22 cellular contexts compared by ENCODE assay signal in the genomic region with DNA sequence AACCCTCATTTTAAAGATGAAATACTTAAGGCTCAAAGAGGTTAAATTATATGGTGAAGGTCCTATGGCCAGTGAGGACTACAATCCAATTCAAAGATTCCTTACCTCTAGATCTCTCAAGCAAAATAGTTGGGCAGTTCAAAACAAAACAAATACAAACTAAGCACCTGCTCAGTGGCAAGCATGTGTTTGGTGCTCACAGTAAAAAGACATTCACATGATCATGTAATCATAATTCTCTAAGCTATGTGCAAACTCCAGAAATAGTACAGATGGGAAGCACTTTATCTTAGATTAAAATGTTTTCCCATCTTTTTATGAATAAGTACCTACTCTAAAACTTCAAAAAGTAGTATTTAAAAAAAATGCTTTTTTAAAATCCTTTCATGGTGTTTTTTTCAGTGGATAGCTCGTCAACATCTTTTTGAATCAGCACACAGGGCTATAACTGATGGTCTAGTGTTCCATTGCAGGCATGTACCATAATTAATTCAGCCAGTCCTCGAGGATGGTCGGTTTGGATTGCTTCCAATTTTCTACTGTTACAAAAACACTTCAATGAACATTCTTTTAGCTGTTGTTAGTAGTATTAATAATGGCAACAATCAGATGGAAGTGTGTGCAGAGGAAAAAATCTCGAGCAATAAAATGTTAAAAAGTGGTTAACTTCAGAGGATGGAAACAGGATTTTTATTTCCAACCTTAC. TPM values are rescaled to one million over a fixed set of nuclear protein-coding genes. Genes with fewer than 3 reads are reported as not detected.
DNase-seq lines count a peak whose midpoint lies in the region; FAIRE-seq and TF ChIP-seq lines count a peak whose summit lies in the region.
"Had no signal": no experiment of that assay in that cellular context is flagged by ENCODE, and none has a peak within 500 bp of the region (broad histone marks: within the 10 kb centered on the region; RNA-seq: fewer than 3 reads in every experiment).

No MANE protein-coding gene starts in this region.

- 0 out of 4 replicates have a peak, but pooled peaks cover 0 to 3% of the 10 kb centered on the region in 2 experiments for H3K9me3 ChIP-seq in H1 (ENCODE audit: insufficient read depth in 2 of 2, low read depth in 1 of 2, low read length in 1 of 2)
- H3K9me3 ChIP-seq: Caco-2, testis had no signal

- peaks cover 0 to 4% (median 0%) of the 10 kb centered on the region in 4 experiments; a peak in 1 of 7 replicates for H3K4me1 ChIP-seq in H1 (replicated peaks in 1 of 4; ENCODE audit: control insufficient read depth in 3 of 4, insufficient read depth in 4 of 4, low read length in 3 of 4)
- H3K4me1 ChIP-seq: Caco-2, foreskin keratinocyte, testis had no signal

- H4K5ac ChIP-seq in H1 (ENCODE audit: insufficient read length, low read depth, low read length): no peak overlapping the region

- no peak overlapping the region for H4K8ac ChIP-seq in H1 (ENCODE audit: extremely low read depth, insufficient read depth, low read length)

- no peak overlapping the region for H3K56ac ChIP-seq in H1 (replicated peaks; ENCODE audit: insufficient read length, low read depth, low read length)

- no peak overlapping the region for H3K9ac ChIP-seq in H1 (replicated peaks in 1 of 4; ENCODE audit: extremely low read depth in 1 of 4, low read depth in 3 of 4, low read length in 3 of 4)

- CTCF ChIA-PET in H1 (lab: Charles Lee; ENCODE audit: partially characterized antibody): no interaction called here

- no peak overlapping the region for H4K91ac ChIP-seq in H1 (replicated peaks; ENCODE audit: insufficient read length, low read length)

- H3K23ac ChIP-seq in H1 (ENCODE audit: insufficient read length): no peak overlapping the region

- H3K4me2 ChIP-seq in H1 (ENCODE audit: insufficient read depth in 1 of 2, low read depth in 2 of 2, low read length in 2 of 2): no peak overlapping the region

- H3K27ac ChIP-seq in H1 (ENCODE audit: low read depth, low read length): no peak overlapping the region
- H3K27ac ChIP-seq: foreskin keratinocyte, RWPE1, testis had no signal

- no peak overlapping the region for H2BK12ac ChIP-seq in H1 (ENCODE audit: low read depth, low read length)

- POLR2A ChIA-PET in H1 (lab: Charles Lee; ENCODE audit: partially characterized antibody): interaction anchor here (0.6 to 1.5 kb wide), 2 partner anchors 22 to 74 kb away, joined by 3 to 5 read pairs; no protein-coding TSS in a partner anchor

- no peaks in the 10 kb centered on the region; the same call in 1 of the 2 replicates for H3K79me1 ChIP-seq in H1 (ENCODE audit: low read depth, low read length)

- TF ChIP-seq CTCF in D721Med (IDR thresholded peaks at IDR 0.05; ENCODE audit: insufficient read depth, missing control alignments) (no peak), H1 (IDR thresholded peaks at IDR 0.05; ENCODE audit: control extremely low read depth in 1 of 3, insufficient read depth in 1 of 3, low read depth in 1 of 3, low read length in 3 of 3) (no peak)

- no peak overlapping the region for H3K4ac ChIP-seq in H1 (replicated peaks; ENCODE audit: insufficient read length, low read depth, low read length)

- DNase-seq in D721Med (ENCODE audit: insufficient read length, low spot score) (no peak), M059J (ENCODE audit: low read depth) (peak; percentile 10), NCI-H748 (lab: John Stamatoyannopoulos, UW; ENCODE audit: unreplicated experiment) (peak; percentile 84), H1 (ENCODE audit: low read depth in 1 of 2, low spot score in 2 of 2) (no peak), NCI-H2029 treated with DMSO at 0.1 percent for 48 hours (lab: John Stamatoyannopoulos, UW) (no peak), GM19238 (ENCODE audit: insufficient read length, low spot score) (no peak), inferior parietal cortex (ENCODE audit: extremely low spot score) (no peak), HUDEP-2 (lab: John Stamatoyannopoulos, UW; ENCODE audit: unreplicated experiment in 76 of 76) (no peak)
- DNase-seq: activated CD4-positive, alpha-beta T cell treated with anti-CD3 and anti-CD28 coated beads, Interleukin-2, amount 10 ng/mL, durations not matched to agents 7 days and 5 days; activated naive CD4-positive, alpha-beta T cell treated with Interleukin-2 at 50 U/mL for 16 hours; Caco-2; foreskin keratinocyte; GF-D8; HFFc6; Karpas-422; left colon; midbrain; NCI-H146; stimulated activated CD4-positive, alpha-beta T cell treated with anti-CD3 and anti-CD28 coated beads, Interleukin-12 subunit alpha, Interleukin-12 subunit beta, amount 100 ng/mL, for 4 hours; testis had no signal

- no peak overlapping the region for H2BK5ac ChIP-seq in H1 (ENCODE audit: low read depth, low read length)

- FAIRE-seq in D721Med (lab: Jason Lieb, UNC): peak; percentile 29
- FAIRE-seq in H1 (lab: Jason Lieb, UNC): peak; percentile 32
- FAIRE-seq: GM12878 had no signal

- no peaks in the 10 kb centered on the region; a peak in 1 of 8 replicates for H3K36me3 ChIP-seq in H1 (ENCODE audit: control insufficient read depth in 2 of 4, insufficient read depth in 4 of 4, low read length in 3 of 4)

- TF ChIP-seq EP300 in H1 (IDR thresholded peaks at IDR 0.05; ENCODE audit: borderline replicate concordance in 1 of 2, low read depth in 2 of 2, low read length in 2 of 2): no peak

- H3K4me3 ChIP-seq in H1 (ENCODE audit: extremely low read depth in 1 of 4, insufficient read depth in 2 of 4, low read depth in 3 of 4, low read length in 4 of 4): no peak overlapping the region
- H3K4me3 ChIP-seq: GM12878, testis had no signal

- H3K27me3 ChIP-seq in H1 (replicated peaks in 1 of 4; ENCODE audit: control insufficient read depth in 3 of 4, extremely low read depth in 1 of 4, insufficient read depth in 3 of 4, low read length in 3 of 4): no peaks in the 10 kb centered on the region
- H3K27me3 ChIP-seq: foreskin keratinocyte, testis had no signal

- TF ChIP-seq RAD21 in H1 (IDR thresholded peaks at IDR 0.05 in 1 of 2, conservative IDR thresholded peaks at IDR 0.05 in 1 of 2; ENCODE audit: low read depth in 2 of 2, low read length in 2 of 2): no peak

- WGBS in H1 (ENCODE audit: extremely low coverage in 1 of 2, insufficient coverage in 1 of 2, insufficient read length in 1 of 2, insufficient replicate concordance in 2 of 2, low coverage in 1 of 2, low lambda C conversion rate in 2 of 2, missing lambda C conversion rate in 1 of 2), 2 experiments: 82% methylated on average over 4 of the region's 4 CpGs; no CpG with 5 or more reads in 1 of the 2 experiments

- H2AK5ac ChIP-seq in H1 (ENCODE audit: low read depth, low read length): no peak overlapping the region

- H2BK15ac ChIP-seq in H1 (ENCODE audit: low read length): no peak overlapping the region

- H3K14ac ChIP-seq in H1 (ENCODE audit: insufficient read length): no peak overlapping the region

- H4K20me1 ChIP-seq in H1 (replicated peaks in 1 of 2; ENCODE audit: control insufficient read depth in 1 of 2, insufficient read depth in 2 of 2, low read length in 2 of 2): peaks cover 0 to 2% of the 10 kb centered on the region in 2 experiments

- H2AFZ ChIP-seq in H1 (ENCODE audit: low read length): no peak overlapping the region

- H3K23me2 ChIP-seq in H1 (ENCODE audit: low read depth, low read length): no peaks in the 10 kb centered on the region

- H2BK120ac ChIP-seq in H1 (replicated peaks; ENCODE audit: low read depth, low read length): no peak overlapping the region

- no peak overlapping the region for H3K18ac ChIP-seq in H1 (ENCODE audit: extremely low read depth, low read length)

- TF ChIP-seq POLR2A in H1 (IDR thresholded peaks at IDR 0.05; ENCODE audit: control extremely low read depth in 1 of 2, low read depth in 2 of 2, low read length in 2 of 2): no peak

- H3K79me2 ChIP-seq in H1 (ENCODE audit: control insufficient read depth in 1 of 2, insufficient read depth in 2 of 2, low read length in 2 of 2): peaks cover 0 to 56% of the 10 kb centered on the region in 2 experiments; a peak in 2 of 4 replicates

- H2BK20ac ChIP-seq in H1 (ENCODE audit: low read length): no peak overlapping the region

TF ChIP-seq in H1, 55 proteins besides CTCF, POLR2A, EP300 and RAD21 (continues in another document):
- TF ChIP-seq RXRA (IDR thresholded peaks at IDR 0.05; ENCODE audit: insufficient read depth, low read depth, low read length) (no peak), MAFK (IDR thresholded peaks at IDR 0.05; ENCODE audit: low read depth, low read length) (no peak), SP4 (IDR thresholded peaks at IDR 0.05; ENCODE audit: low read length) (no peak), SP2 (IDR thresholded peaks at IDR 0.05; ENCODE audit: low read length) (no peak), RFX5 (IDR thresholded peaks at IDR 0.05; ENCODE audit: borderline replicate concordance, low read depth, low read length) (no peak), EGR1 (IDR thresholded peaks at IDR 0.05; ENCODE audit: borderline replicate concordance, low read depth, low read length) (no peak), TAF7 (optimal IDR thresholded peaks at IDR 0.05; ENCODE audit: borderline replicate concordance, low read depth, low read length) (no peak), POLR2AphosphoS5 (IDR thresholded peaks at IDR 0.05; ENCODE audit: low read depth, low read length) (no peak), E2F6 (IDR thresholded peaks at IDR 0.05) (no peak), TCF12 (IDR thresholded peaks at IDR 0.05; ENCODE audit: low read depth, low read length) (no peak), TBP (IDR thresholded peaks at IDR 0.05; ENCODE audit: low read depth, low read length) (no peak)

RNA-seq across cellular contexts. Expression of gene CHCHD3, which starts 58.4 kb away (rescaled TPM):
- total RNA-seq in M059J (2014; rRNA removed; shearing (Covaris generic)): 108 and 123 TPM in 2 replicates
- total RNA-seq in H1 (2021; fragmentation: NEBNext Ultra II Directional; extraction: Animal tissue kit (Norgen Biotek cat#: 25700)): 133 and 137 TPM in 2 replicates
- polyA plus RNA-seq in H1 (2011; rRNA removed): 29.4 and 42.9 TPM in 2 replicates
- polyA plus RNA-seq in H1 (2011; cell fraction: cytosol; rRNA removed): 84.7 TPM
- polyA plus RNA-seq in H1 (2011; cell fraction: nucleus; rRNA removed): 34.4 TPM
- 114 to 144 TPM (median 122 TPM) in 4 replicates for polyA plus RNA-seq in H1 (2012, experiment 1 of 2)
- polyA plus RNA-seq in H1 (2012, experiment 2 of 2): 29.1 TPM
- 110 TPM for polyA plus RNA-seq in H1 (2013, experiment 1 of 2)
- polyA plus RNA-seq in H1 (2013, experiment 2 of 2): 117 TPM
- 75.2 and 113 TPM in 2 replicates for polyA minus RNA-seq in H1 (2011; rRNA and poly(A)+ RNA removed)
- 141 TPM for polyA minus RNA-seq in H1 (2011; cell fraction: cytosol; rRNA and poly(A)+ RNA removed)
- 107 TPM for polyA minus RNA-seq in H1 (2011; cell fraction: nucleus; rRNA and poly(A)+ RNA removed)

Comparison
In these comparisons a context has a peak if more than half of its experiments do, and no peak if none do; other contexts are left out.
1. DNase-seq: peak in M059J (single experiment) and NCI-H748 (single experiment); none in D721Med (single experiment), H1 (0 of 2), NCI-H2029 treated with DMSO at 0.1 percent for 48 hours (single experiment), GM19238 (single experiment), inferior parietal cortex (single experiment) and HUDEP-2 (0 of 76).